In the genomic region with DNA sequence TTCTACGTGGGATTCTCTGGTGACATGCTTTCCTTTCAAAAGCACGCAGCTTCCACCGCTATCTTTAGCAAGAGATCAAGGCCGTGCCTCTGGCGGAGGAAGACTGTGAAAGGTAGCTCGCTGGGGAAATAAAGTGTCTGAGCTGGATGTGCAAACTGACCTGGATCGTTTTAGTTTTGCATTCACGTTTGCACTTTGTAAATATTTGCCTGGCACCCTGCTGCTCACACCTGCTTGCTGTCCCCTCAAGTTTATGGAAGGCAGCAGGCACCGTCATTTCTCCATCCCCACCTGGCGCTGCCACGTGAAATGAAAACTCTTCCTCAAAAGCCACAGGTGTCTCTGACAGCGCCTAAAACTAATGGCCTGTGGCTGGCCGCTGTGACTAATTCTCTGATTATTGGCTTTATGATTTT, we compare ENCODE assay signal across 10 cellular contexts. TPM values are rescaled to one million over a fixed set of nuclear protein-coding genes. Genes with fewer than 3 reads are reported as not detected.
A peak's percentile ranks its signal among the peaks of the same experiment; 100 is the strongest.
DNase-seq lines count a peak whose midpoint lies in the region; ATAC-seq and TF ChIP-seq lines count a peak whose summit lies in the region.
"Had no signal": no experiment of that assay in that cellular context is flagged by ENCODE, and none has a peak within 500 bp of the region (broad histone marks: within the 10 kb centered on the region; RNA-seq: fewer than 3 reads in every experiment).

No MANE protein-coding gene starts in this region.

- H3K4me1 ChIP-seq in OCI-LY7 (ENCODE audit: insufficient read depth, low read length, poor library complexity, severe bottlenecking) (peaks cover 39% of the 10 kb centered on the region), tibial nerve (peaks cover 0 to 33% (median 5%) of the 10 kb centered on the region in 4 donors)

- H3K4me3 ChIP-seq in OCI-LY7 (ENCODE audit: low read depth, low read length, poor library complexity, severe bottlenecking) (peak overlapping the region; percentile 48), tibial nerve (peak overlapping the region in 3 of 4 donors; percentile 5 to 20 (median 13))

- H3K27ac ChIP-seq in OCI-LY7 (ENCODE audit: low read depth, low read length, poor library complexity, severe bottlenecking) (no peak overlapping the region), tibial nerve (no peak overlapping the region)

- intact Hi-C loops in OCI-LY7 (cut with micrococcal nuclease; ENCODE audit: unreplicated experiment) (no loop called here), head of caudate nucleus (cut with DNase I) (no loop called here)

- TF ChIP-seq POLR2A in tibial nerve (IDR thresholded peaks at IDR 0.05), result no peak

- BruUV-seq in OCI-LY7 (replicated peaks; lab: Mats Ljungman, UMichigan), result no TSS peak

- TF ChIP-seq CTCF in OCI-LY7 (conservative IDR thresholded peaks at IDR 0.05; ENCODE audit: low read length), result no peak
- no peak for TF ChIP-seq CTCF in tibial nerve (IDR thresholded peaks at IDR 0.05)

- POLR2A ChIA-PET in OCI-LY7 (lab: Charles Lee), result interaction anchor here (0.8 kb wide), 1 partner anchor 44 kb away, joined by 3 read pairs; a partner anchor contains a TSS

- no peaks in the 10 kb centered on the region for H3K79me2 ChIP-seq in OCI-LY7 (ENCODE audit: insufficient read depth, low read depth, low read length)

- no peaks in the 10 kb centered on the region for H3K9me2 ChIP-seq in OCI-LY7 (ENCODE audit: insufficient read depth, low read length)

- CTCF ChIA-PET in OCI-LY7 (lab: Charles Lee; ENCODE audit: unreplicated experiment), result no interaction called here

- no peaks in the 10 kb centered on the region for H4K20me1 ChIP-seq in OCI-LY7 (ENCODE audit: insufficient read depth, low read length)

- H2AFZ ChIP-seq in OCI-LY7 (ENCODE audit: low read length), result peak overlapping the region; percentile 86

- no peak for TF ChIP-seq EP300 in tibial nerve (IDR thresholded peaks at IDR 0.05)

- WGBS in tibial nerve, 2 donors, result 45 to 48% methylated on average over 13 of the region's 13 CpGs

- H3K36me3 ChIP-seq in OCI-LY7 (ENCODE audit: insufficient read depth, low read length) (no peaks in the 10 kb centered on the region), tibial nerve (no peaks in the 10 kb centered on the region)

- DNase-seq in NCI-H1092 (lab: John Stamatoyannopoulos, UW) (peak; percentile 87), OCI-LY7 (ENCODE audit: low spot score) (peak; percentile 22), head of caudate nucleus (peak in 30 of 42 donors; percentile 27 to 85 (median 56)), tibial nerve (ENCODE audit: low spot score in 2 of 2) (no peak), NCI-H1694 treated with DMSO at 0.1 percent for 48 hours (lab: John Stamatoyannopoulos, UW) (no peak), NCI-H226 (no peak)
- no peak for DNase-seq in activated CD8-positive, alpha-beta memory T cell treated with anti-CD3 and anti-CD28 coated beads for 24 hours
- DNase-seq: activated gamma-delta T cell had no signal

- no peaks in the 10 kb centered on the region for H3K27me3 ChIP-seq in tibial nerve

- H3K9me3 ChIP-seq in OCI-LY7 (ENCODE audit: low read length) (no peaks in the 10 kb centered on the region), tibial nerve (no peaks in the 10 kb centered on the region)

- H3K4me2 ChIP-seq in OCI-LY7 (ENCODE audit: low read length), result peak overlapping the region; percentile 75

- no peak for ATAC-seq in GM18861 (IDR thresholded peaks at IDR 0.05; ENCODE audit: unreplicated experiment)
- ATAC-seq: esophagus mucosa had no signal

RNA-seq across cellular contexts. Expression of a gene that starts 44.0 kb away (rescaled TPM):
- total RNA-seq in OCI-LY7 (2014; rRNA removed; shearing (Covaris generic)), result 145 and 177 TPM in 2 replicates
- total RNA-seq in OCI-LY7 (2022), result 277 and 278 TPM in 2 replicates
- 100 to 1,000 TPM; 165 to 237 (median 171) TPM for total RNA-seq in tibial nerve

Comparison
In these comparisons a context has a peak if more than half of its experiments do, and no peak if none do; other contexts are left out.
1. DNase-seq: peak in NCI-H1092 (single experiment), OCI-LY7 (single experiment) and head of caudate nucleus (30 of 42); none in tibial nerve (0 of 2), NCI-H1694 treated with DMSO at 0.1 percent for 48 hours (single experiment), activated CD8-positive, alpha-beta memory T cell treated with anti-CD3 and anti-CD28 coated beads for 24 hours (single experiment) and NCI-H226 (single experiment).